1 cellular context compared by ENCODE assay signal in the genomic region with DNA sequence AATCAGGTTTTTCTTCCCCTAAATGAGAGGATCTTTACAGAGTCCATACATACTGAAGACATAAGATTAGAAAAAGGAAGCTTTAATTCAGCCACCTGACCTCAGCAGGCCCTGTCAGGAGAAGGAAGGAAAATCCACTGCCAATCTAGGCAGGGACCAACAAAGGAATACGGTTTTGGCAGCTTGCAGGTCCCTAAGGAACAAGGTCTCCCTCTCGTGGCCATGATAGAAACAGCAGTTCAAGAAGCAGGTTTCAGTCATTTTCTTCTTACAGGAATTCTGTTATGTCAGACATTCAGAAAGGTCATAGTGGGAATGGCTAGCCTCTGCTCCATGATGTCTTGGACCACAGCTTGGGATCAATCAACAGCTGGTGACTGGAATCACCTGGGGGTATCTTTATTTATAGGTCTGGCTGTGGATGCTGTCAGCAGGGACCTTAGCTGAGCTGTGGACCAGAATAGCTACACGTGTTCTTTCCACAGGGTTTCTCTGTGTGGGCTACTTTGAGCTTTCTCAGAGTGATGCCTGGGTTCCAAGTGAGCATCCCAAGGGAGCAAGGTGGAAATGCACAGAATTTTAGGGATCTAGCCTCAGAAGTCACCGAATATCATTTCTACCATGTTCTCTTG.
TF ChIP-seq lines count a peak whose summit lies in the region.

No MANE protein-coding gene starts in this region.

TF ChIP-seq in GM12878, 131 proteins besides CTCF, POLR2A, EP300 and RAD21:
- TF ChIP-seq SMC3 (IDR thresholded peaks at IDR 0.05; ENCODE audit: borderline replicate concordance, low read length): 0 out of 2 replicates have a peak, but pooled peaks have one; percentile 21
- TF ChIP-seq RAD51 (IDR thresholded peaks at IDR 0.05): no peak
- TF ChIP-seq KDM1A (IDR thresholded peaks at IDR 0.05; ENCODE audit: borderline replicate concordance): no peak
- no peak for TF ChIP-seq NRF1 (conservative IDR thresholded peaks at IDR 0.05; ENCODE audit: low read depth, low read length)
